In the genomic region with DNA sequence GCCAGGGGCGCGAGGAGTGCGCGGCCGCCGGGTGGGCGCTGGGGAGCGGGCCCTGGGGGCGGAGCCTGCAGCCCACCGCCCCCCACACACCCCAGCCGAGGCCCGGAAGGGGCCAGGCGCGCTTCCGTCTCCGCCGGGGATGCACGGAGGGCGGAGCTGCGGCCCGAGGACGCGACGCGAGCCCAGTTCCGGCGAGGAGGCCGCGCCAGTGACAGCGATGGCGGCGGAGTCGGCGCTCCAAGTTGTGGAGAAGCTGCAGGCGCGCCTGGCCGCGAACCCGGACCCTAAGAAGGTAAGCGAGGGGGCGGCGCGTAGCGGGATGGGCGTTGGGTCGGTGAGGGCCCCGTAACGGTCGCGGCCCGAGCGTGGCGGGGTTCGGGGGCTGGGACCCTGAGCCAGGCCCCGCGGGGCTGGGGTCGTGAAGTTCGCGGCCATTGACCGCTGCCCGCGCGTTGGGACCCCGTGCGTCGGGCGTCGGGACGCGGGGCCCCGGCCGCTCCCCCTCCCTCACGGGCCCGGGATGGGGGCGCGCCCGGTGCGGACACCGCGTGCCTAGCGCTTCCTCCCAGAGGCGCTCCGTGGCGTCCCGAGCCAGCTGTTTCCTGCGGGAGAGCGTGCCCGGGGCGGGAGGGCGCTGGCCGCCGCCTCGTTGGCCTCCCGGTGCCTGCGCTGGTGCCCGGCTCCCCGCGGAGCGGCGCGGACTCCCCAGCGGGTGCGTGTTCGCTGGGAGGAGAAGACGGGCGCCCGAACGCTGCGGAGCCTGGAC, we compare ENCODE assay signal across 8 cellular contexts. TPM values are rescaled to one million over a fixed set of nuclear protein-coding genes. Genes with fewer than 3 reads are reported as not detected.
DNase-seq lines count a peak whose midpoint lies in the region; ATAC-seq, FAIRE-seq and TF ChIP-seq lines count a peak whose summit lies in the region.

A gene with protein sequence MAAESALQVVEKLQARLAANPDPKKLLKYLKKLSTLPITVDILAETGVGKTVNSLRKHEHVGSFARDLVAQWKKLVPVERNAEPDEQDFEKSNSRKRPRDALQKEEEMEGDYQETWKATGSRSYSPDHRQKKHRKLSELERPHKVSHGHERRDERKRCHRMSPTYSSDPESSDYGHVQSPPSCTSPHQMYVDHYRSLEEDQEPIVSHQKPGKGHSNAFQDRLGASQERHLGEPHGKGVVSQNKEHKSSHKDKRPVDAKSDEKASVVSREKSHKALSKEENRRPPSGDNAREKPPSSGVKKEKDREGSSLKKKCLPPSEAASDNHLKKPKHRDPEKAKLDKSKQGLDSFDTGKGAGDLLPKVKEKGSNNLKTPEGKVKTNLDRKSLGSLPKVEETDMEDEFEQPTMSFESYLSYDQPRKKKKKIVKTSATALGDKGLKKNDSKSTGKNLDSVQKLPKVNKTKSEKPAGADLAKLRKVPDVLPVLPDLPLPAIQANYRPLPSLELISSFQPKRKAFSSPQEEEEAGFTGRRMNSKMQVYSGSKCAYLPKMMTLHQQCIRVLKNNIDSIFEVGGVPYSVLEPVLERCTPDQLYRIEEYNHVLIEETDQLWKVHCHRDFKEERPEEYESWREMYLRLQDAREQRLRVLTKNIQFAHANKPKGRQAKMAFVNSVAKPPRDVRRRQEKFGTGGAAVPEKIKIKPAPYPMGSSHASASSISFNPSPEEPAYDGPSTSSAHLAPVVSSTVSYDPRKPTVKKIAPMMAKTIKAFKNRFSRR (plus strand): TSS at position 185 of the 766 bp plus-strand sequence. CDS start 33 bp downstream, at position 218.

- H3K36me3 Mint-ChIP-seq in neural crest cell (ENCODE audit: low read depth), result peaks cover 5% of the 10 kb centered on the region

- DNase-seq in Caki2 (ENCODE audit: low read depth) (peak; percentile 67), HTR-8/SVneo (ENCODE audit: insufficient read length, low spot score) (peak; percentile 76), RWPE2 (ENCODE audit: low spot score) (peak; percentile 66), foreskin fibroblast (peak; percentile 62 to 89), neural crest cell (ENCODE audit: low read depth, low spot score) (peak; percentile 58)
- DNase-seq in activated effector memory CD4-positive, alpha-beta T cell treated with anti-CD3 and anti-CD28 coated beads, Interleukin-2, amount 50 U/mL, for 16 hours, result peak; percentile 93

- peaks cover 31% of the 10 kb centered on the region for H3K36me3 ChIP-seq in RWPE2 (ENCODE audit: low read depth)
- H3K36me3 ChIP-seq in stomach smooth muscle (ENCODE audit: control insufficient read depth in 2 of 2, insufficient read depth in 2 of 2, low read length in 2 of 2), result no peaks in the 10 kb centered on the region

- H3K4me1 ChIP-seq in RWPE2 (ENCODE audit: insufficient read depth, poor library complexity, severe bottlenecking), result peaks cover 16% of the 10 kb centered on the region
- peaks cover 12% of the 10 kb centered on the region for H3K4me1 ChIP-seq in stomach smooth muscle (ENCODE audit: control insufficient read depth, insufficient read depth, low read length)

- H3K27ac ChIP-seq in RWPE2 (ENCODE audit: poor library complexity, severe bottlenecking), result peak within 1 kb of the TSS; percentile 58
- peak within 1 kb of the TSS; percentile 85 for H3K27ac ChIP-seq in stomach smooth muscle (ENCODE audit: low read length)

- peaks cover 39% of the 10 kb centered on the region for H3K4me1 Mint-ChIP-seq in neural crest cell

- H3K4me3 ChIP-seq in RWPE2 (ENCODE audit: severe bottlenecking) (peak within 1 kb of the TSS; percentile 89), foreskin fibroblast (ENCODE audit: low read depth in 1 of 2, low read length in 2 of 2) (peak within 1 kb of the TSS; percentile 72 to 81), stomach smooth muscle (ENCODE audit: low read length in 2 of 2) (peak within 1 kb of the TSS; percentile 59 to 88)

- H3K9me3 ChIP-seq in RWPE2 (ENCODE audit: severe bottlenecking) (no peaks in the 10 kb centered on the region), stomach smooth muscle (ENCODE audit: control insufficient read depth in 2 of 2, low read length in 2 of 2) (no peaks in the 10 kb centered on the region)

- TF ChIP-seq CTCF in RWPE2 (IDR thresholded peaks at IDR 0.05; ENCODE audit: poor library complexity, severe bottlenecking) (no peak), foreskin fibroblast (IDR thresholded peaks at IDR 0.05; ENCODE audit: low read depth, low read length) (no peak), neural crest cell (conservative IDR thresholded peaks at IDR 0.05) (no peak)

- H3K27me3 Mint-ChIP-seq in neural crest cell (ENCODE audit: low read depth), result no peaks in the 10 kb centered on the region

- FAIRE-seq in HTR-8/SVneo (lab: Jason Lieb, UNC), result peak; percentile 16

- H3K27ac Mint-ChIP-seq in neural crest cell (ENCODE audit: unreplicated experiment), result peak within 1 kb of the TSS; percentile 87

- in situ Hi-C loops in Caki2 (cut with HindIII; ENCODE audit: low pct_unique_long_range_greater_than_20kb, low sequenced_read_pairs), result no loop called here

- H3K27me3 ChIP-seq in RWPE2 (ENCODE audit: insufficient read depth, poor library complexity, severe bottlenecking), result no peaks in the 10 kb centered on the region
- no peaks in the 10 kb centered on the region for H3K27me3 ChIP-seq in stomach smooth muscle (ENCODE audit: control insufficient read depth in 1 of 2, insufficient read depth in 2 of 2, low read length in 2 of 2)

- no peaks in the 10 kb centered on the region for H3K9me3 Mint-ChIP-seq in neural crest cell

- H3K9ac ChIP-seq in stomach smooth muscle (ENCODE audit: low read length in 2 of 2), result peak within 1 kb of the TSS; percentile 81 to 84

- ATAC-seq in GM19463 (IDR thresholded peaks at IDR 0.05; ENCODE audit: unreplicated experiment), result peak; percentile 88
- peak; percentile 81 for ATAC-seq in RWPE2 (ENCODE audit: low read depth)

- H3K4me3 Mint-ChIP-seq in neural crest cell, result peak within 1 kb of the TSS; percentile 96

RNA-seq across cellular contexts. Expression of the gene that starts here (rescaled TPM):
- 18.6 and 21.6 TPM in 2 replicates for total RNA-seq in Caki2 (2014; rRNA removed; shearing (Covaris generic); ENCODE audit: low replicate concordance)
- 43.1 and 45.8 TPM in 2 replicates for total RNA-seq in neural crest cell

Comparison
In these comparisons a context has a peak if more than half of its experiments do, and no peak if none do; other contexts are left out.
1. Peak in every context shown above with its lines: DNase-seq, ATAC-seq, H3K4me3 ChIP-seq and H3K27ac ChIP-seq.